ENCODE assay signal across 31 cellular contexts in the genomic region with DNA sequence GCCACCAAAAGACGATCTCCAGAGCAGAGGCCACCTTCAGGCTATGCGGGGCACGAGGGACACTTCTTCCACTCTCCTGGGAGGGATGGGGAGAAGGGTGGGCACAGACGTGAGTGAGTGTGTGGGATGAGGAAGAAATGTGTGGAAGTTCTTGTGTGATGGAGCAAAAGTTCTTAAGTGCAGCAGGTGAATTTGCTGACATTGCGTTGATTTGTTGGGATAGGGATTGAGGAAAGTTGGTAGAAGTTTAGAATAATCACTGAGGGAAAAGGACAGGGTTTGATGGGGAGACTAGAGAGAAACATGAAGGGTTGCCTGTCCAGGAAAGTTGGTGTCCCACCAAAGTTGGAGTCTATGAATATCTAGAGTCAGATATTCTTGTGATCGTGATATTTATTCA.
"Had no signal": no experiment of that assay in that cellular context is flagged by ENCODE, and none has a peak within 500 bp of the region (broad histone marks: within the 10 kb centered on the region; RNA-seq: fewer than 3 reads in every experiment).

No MANE protein-coding gene starts in this region.

- DNase-seq: activated CD4-positive, alpha-beta memory T cell treated with anti-CD3 and anti-CD28 coated beads, Interleukin-2, amount 10 ng/mL, durations not matched to agents 7 days and 5 days; activated CD4-positive, alpha-beta T cell treated with anti-CD3 and anti-CD28 coated beads, Interleukin-2, amount 10 ng/mL, durations not matched to agents 24 days and 14 days; activated CD4-positive, CD25-positive, alpha-beta regulatory T cell treated with anti-CD3 and anti-CD28 coated beads, Interleukin-2, amount 50 U/mL, for 72 hours; activated CD8-positive, alpha-beta memory T cell treated with anti-CD3 and anti-CD28 coated beads, Interleukin-2, amount 50 U/mL, for 48 hours; activated naive CD4-positive, alpha-beta T cell; activated T-cell treated with anti-CD3 and anti-CD28 coated beads, Interleukin-2, amount 50 U/mL, for 4 hours; adrenal gland; aorta; body of pancreas; dorsolateral prefrontal cortex; effector memory CD4-positive, alpha-beta T cell; left lung; natural killer cell; ovary; retina; sigmoid colon; small intestine; stimulated activated CD4-positive, alpha-beta T cell treated with anti-CD3 and anti-CD28 coated beads, Interleukin-1b, Interleukin-23, amount 100 ng/mL, for 48 hours; stimulated activated CD4-positive, alpha-beta T cell treated with anti-CD3 and anti-CD28 coated beads, Interleukin-4, amount 100 ng/mL, for 4 hours; stimulated activated CD8-positive, alpha-beta memory T cell treated with anti-CD3 and anti-CD28 coated beads, Interleukin-4, amount 100 ng/mL, for 48 hours; stimulated activated naive CD8-positive, alpha-beta T cell treated with anti-CD3 and anti-CD28 coated beads, Interleukin-15, amount 100 ng/mL, for 72 hours; substantia nigra; T1000; upper lobe of left lung had no signal

- ATAC-seq: activated naive CD4-positive, alpha-beta T cell treated with anti-CD3 and anti-CD28 coated beads, Interleukin-2, amount 50 U/mL, for 72 hours; activated T-cell treated with anti-CD3 and anti-CD28 coated beads, Interleukin-2, amount 50 U/mL, for 4 hours; body of pancreas; left lung; natural killer cell; stimulated activated memory B cell treated with anti-CD40 and anti-IgM and Interleukin-4, amounts not matched to agents 10 μg/mL and 1 μg/mL and 100 μg/mL, for 72 hours; stimulated activated naive CD8-positive, alpha-beta T cell treated with anti-CD3 and anti-CD28 coated beads, Interleukin-15, amount 100 ng/mL, for 72 hours had no signal

- H3K4me3 Mint-ChIP-seq: activated CD4-positive, alpha-beta memory T cell treated with anti-CD3 and anti-CD28 coated beads, Interleukin-2, amount 10 ng/mL, durations not matched to agents 7 days and 5 days; activated CD4-positive, alpha-beta T cell treated with anti-CD3 and anti-CD28 coated beads, Interleukin-2, amount 10 ng/mL, durations not matched to agents 24 days and 14 days; activated T-cell treated with anti-CD3 and anti-CD28 coated beads, Interleukin-2, amount 50 U/mL, for 4 hours; mesothelial cell of epicardium; stimulated activated memory B cell treated with anti-CD40 and anti-IgM and Interleukin-4, amounts not matched to agents 10 μg/mL and 1 μg/mL and 100 μg/mL, for 72 hours; stimulated activated naive CD8-positive, alpha-beta T cell treated with anti-CD3 and anti-CD28 coated beads, Interleukin-15, amount 100 ng/mL, for 72 hours had no signal

- H3K27ac ChIP-seq: adrenal gland, body of pancreas, coronary artery, dorsolateral prefrontal cortex, left lung, neutrophil, ovary, prostate gland, sigmoid colon, upper lobe of left lung, vagina had no signal

- H3K36me3 Mint-ChIP-seq: activated naive CD4-positive, alpha-beta T cell treated with anti-CD3 and anti-CD28 coated beads, Interleukin-2, amount 50 U/mL, for 72 hours; mesothelial cell of epicardium; natural killer cell; stimulated activated memory B cell treated with anti-CD40 and anti-IgM and Interleukin-4, amounts not matched to agents 10 μg/mL and 1 μg/mL and 100 μg/mL, for 72 hours had no signal

- H3K9me3 Mint-ChIP-seq: activated CD4-positive, alpha-beta memory T cell treated with anti-CD3 and anti-CD28 coated beads, Interleukin-2, amount 10 ng/mL, durations not matched to agents 7 days and 5 days; activated CD4-positive, alpha-beta T cell treated with anti-CD3 and anti-CD28 coated beads, Interleukin-2, amount 10 ng/mL, durations not matched to agents 24 days and 14 days; activated naive CD4-positive, alpha-beta T cell treated with anti-CD3 and anti-CD28 coated beads, Interleukin-2, amount 50 U/mL, for 72 hours; activated T-cell treated with anti-CD3 and anti-CD28 coated beads, Interleukin-2, amount 50 U/mL, for 4 hours; mesothelial cell of epicardium; natural killer cell; stimulated activated memory B cell treated with anti-CD40 and anti-IgM and Interleukin-4, amounts not matched to agents 10 μg/mL and 1 μg/mL and 100 μg/mL, for 72 hours; stimulated activated naive CD8-positive, alpha-beta T cell treated with anti-CD3 and anti-CD28 coated beads, Interleukin-15, amount 100 ng/mL, for 72 hours had no signal

- H3K27me3 ChIP-seq: adrenal gland, body of pancreas, dorsolateral prefrontal cortex, left lung, neutrophil, ovary, sigmoid colon, upper lobe of left lung, vagina had no signal

- H3K9me3 ChIP-seq: adrenal gland, body of pancreas, left lung, neutrophil, ovary, prostate gland, sigmoid colon, upper lobe of left lung, vagina had no signal

- H3K4me3 ChIP-seq: adrenal gland, body of pancreas, coronary artery, dorsolateral prefrontal cortex, left lung, ovary, prostate gland, sigmoid colon, upper lobe of left lung, vagina had no signal

- H3K27ac Mint-ChIP-seq: activated CD4-positive, alpha-beta memory T cell treated with anti-CD3 and anti-CD28 coated beads, Interleukin-2, amount 10 ng/mL, durations not matched to agents 7 days and 5 days; activated CD4-positive, alpha-beta T cell treated with anti-CD3 and anti-CD28 coated beads, Interleukin-2, amount 10 ng/mL, durations not matched to agents 24 days and 14 days; activated naive CD4-positive, alpha-beta T cell treated with anti-CD3 and anti-CD28 coated beads, Interleukin-2, amount 50 U/mL, for 72 hours; mesothelial cell of epicardium; stimulated activated memory B cell treated with anti-CD40 and anti-IgM and Interleukin-4, amounts not matched to agents 10 μg/mL and 1 μg/mL and 100 μg/mL, for 72 hours had no signal

- H3K27me3 Mint-ChIP-seq: activated CD4-positive, alpha-beta memory T cell treated with anti-CD3 and anti-CD28 coated beads, Interleukin-2, amount 10 ng/mL, durations not matched to agents 7 days and 5 days; activated CD4-positive, alpha-beta T cell treated with anti-CD3 and anti-CD28 coated beads, Interleukin-2, amount 10 ng/mL, durations not matched to agents 24 days and 14 days; stimulated activated memory B cell treated with anti-CD40 and anti-IgM and Interleukin-4, amounts not matched to agents 10 μg/mL and 1 μg/mL and 100 μg/mL, for 72 hours; stimulated activated naive CD8-positive, alpha-beta T cell treated with anti-CD3 and anti-CD28 coated beads, Interleukin-15, amount 100 ng/mL, for 72 hours had no signal

- H3K36me3 ChIP-seq: adrenal gland, left lung, neutrophil, ovary, prostate gland, sigmoid colon, upper lobe of left lung, vagina had no signal
